ENCODE assay signal across 1 cellular context in the genomic region with DNA sequence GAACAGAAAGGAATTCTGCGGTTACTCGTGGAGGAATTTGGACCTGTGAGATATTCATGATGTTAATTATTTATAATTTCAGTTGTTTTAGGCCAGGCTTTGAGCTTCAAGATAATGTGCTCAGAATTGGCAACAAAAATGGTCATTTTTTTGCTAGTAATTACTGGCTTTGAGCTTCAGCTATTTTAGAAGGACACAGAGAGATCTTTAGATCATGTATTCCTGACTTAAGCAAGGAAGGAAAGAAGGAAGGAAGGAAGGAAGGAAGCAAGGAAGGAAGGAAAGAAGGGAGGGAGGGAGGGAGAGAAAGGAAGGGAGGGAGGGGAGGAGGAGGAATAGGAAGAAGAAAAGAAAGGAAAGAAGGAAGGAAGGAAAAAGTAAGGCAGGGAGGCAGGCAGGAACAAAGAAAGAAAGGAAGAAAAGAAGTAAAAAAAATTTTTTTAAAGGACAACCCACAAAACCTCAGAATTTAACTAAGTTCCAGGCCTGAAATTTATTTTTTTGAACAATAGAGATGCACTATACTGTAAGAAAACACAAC.
TF ChIP-seq lines count a peak whose summit lies in the region.

No MANE protein-coding gene starts in this region.

TF ChIP-seq in HepG2, 621 proteins besides CTCF, POLR2A, EP300 and RAD21 (continued from another document and continues in another):
- no peak; the same call in 1 of the 2 replicates for TF ChIP-seq ZFY (CRISPR knock-in tag; IDR thresholded peaks at IDR 0.05)
- no peak for TF ChIP-seq ZNF563 (CRISPR knock-in tag; IDR thresholded peaks at IDR 0.05)
- no peak for TF ChIP-seq PHF8 (CRISPR knock-in tag; IDR thresholded peaks at IDR 0.05)
- TF ChIP-seq, protein P1, sequence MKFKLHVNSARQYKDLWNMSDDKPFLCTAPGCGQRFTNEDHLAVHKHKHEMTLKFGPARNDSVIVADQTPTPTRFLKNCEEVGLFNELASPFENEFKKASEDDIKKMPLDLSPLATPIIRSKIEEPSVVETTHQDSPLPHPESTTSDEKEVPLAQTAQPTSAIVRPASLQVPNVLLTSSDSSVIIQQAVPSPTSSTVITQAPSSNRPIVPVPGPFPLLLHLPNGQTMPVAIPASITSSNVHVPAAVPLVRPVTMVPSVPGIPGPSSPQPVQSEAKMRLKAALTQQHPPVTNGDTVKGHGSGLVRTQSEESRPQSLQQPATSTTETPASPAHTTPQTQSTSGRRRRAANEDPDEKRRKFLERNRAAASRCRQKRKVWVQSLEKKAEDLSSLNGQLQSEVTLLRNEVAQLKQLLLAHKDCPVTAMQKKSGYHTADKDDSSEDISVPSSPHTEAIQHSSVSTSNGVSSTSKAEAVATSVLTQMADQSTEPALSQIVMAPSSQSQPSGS (CRISPR knock-in tag; IDR thresholded peaks at IDR 0.05) = 0 out of 2 replicates have a peak, but pooled peaks have one; percentile 34
- peak; percentile 8; the same call in 1 of the 2 replicates for TF ChIP-seq MIXL1 (CRISPR knock-in tag; IDR thresholded peaks at IDR 0.05)
- no peak for TF ChIP-seq ZBTB14 (CRISPR knock-in tag; IDR thresholded peaks at IDR 0.05)
- TF ChIP-seq ZNF773 (CRISPR knock-in tag; IDR thresholded peaks at IDR 0.05; ENCODE audit: borderline replicate concordance) = no peak
- TF ChIP-seq HNRNPK (IDR thresholded peaks at IDR 0.05; ENCODE audit: low read depth, low read length, poor library complexity, severe bottlenecking) = peak; percentile 45
- TF ChIP-seq ZNF644 (CRISPR knock-in tag; IDR thresholded peaks at IDR 0.05; ENCODE audit: low read depth) = no peak
- no peak for TF ChIP-seq ZNF883 (CRISPR knock-in tag; IDR thresholded peaks at IDR 0.05; ENCODE audit: not compliant biosample characterization)
- no peak for TF ChIP-seq TP53 (CRISPR knock-in tag; conservative IDR thresholded peaks at IDR 0.05)
- TF ChIP-seq NR2F2 (IDR thresholded peaks at IDR 0.05; ENCODE audit: borderline replicate concordance, low read depth) = 0 out of 2 replicates have a peak, but pooled peaks have one; percentile 55
- TF ChIP-seq ISX (CRISPR knock-in tag; conservative IDR thresholded peaks at IDR 0.05) = no peak
- TF ChIP-seq ZNF430 (CRISPR knock-in tag; IDR thresholded peaks at IDR 0.05) = no peak
- TF ChIP-seq GATA4 (IDR thresholded peaks at IDR 0.05; ENCODE audit: borderline replicate concordance, low read depth) = 0 out of 2 replicates have a peak, but pooled peaks have one; percentile 35
- no peak for TF ChIP-seq IKZF4 (CRISPR knock-in tag; IDR thresholded peaks at IDR 0.05; ENCODE audit: borderline replicate concordance, low read depth, not compliant biosample characterization)
- no peak for TF ChIP-seq ZNF749 (CRISPR knock-in tag; IDR thresholded peaks at IDR 0.05; ENCODE audit: borderline replicate concordance)
- peak; percentile 78; the same call in 1 of the 2 replicates for TF ChIP-seq ZNF512 (CRISPR knock-in tag; IDR thresholded peaks at IDR 0.05)
- TF ChIP-seq ZNF513 (CRISPR knock-in tag; conservative IDR thresholded peaks at IDR 0.05) = no peak
- TF ChIP-seq ZNF337 (CRISPR knock-in tag; IDR thresholded peaks at IDR 0.05; ENCODE audit: borderline replicate concordance, low read depth) = no peak
- TF ChIP-seq, protein P2, sequence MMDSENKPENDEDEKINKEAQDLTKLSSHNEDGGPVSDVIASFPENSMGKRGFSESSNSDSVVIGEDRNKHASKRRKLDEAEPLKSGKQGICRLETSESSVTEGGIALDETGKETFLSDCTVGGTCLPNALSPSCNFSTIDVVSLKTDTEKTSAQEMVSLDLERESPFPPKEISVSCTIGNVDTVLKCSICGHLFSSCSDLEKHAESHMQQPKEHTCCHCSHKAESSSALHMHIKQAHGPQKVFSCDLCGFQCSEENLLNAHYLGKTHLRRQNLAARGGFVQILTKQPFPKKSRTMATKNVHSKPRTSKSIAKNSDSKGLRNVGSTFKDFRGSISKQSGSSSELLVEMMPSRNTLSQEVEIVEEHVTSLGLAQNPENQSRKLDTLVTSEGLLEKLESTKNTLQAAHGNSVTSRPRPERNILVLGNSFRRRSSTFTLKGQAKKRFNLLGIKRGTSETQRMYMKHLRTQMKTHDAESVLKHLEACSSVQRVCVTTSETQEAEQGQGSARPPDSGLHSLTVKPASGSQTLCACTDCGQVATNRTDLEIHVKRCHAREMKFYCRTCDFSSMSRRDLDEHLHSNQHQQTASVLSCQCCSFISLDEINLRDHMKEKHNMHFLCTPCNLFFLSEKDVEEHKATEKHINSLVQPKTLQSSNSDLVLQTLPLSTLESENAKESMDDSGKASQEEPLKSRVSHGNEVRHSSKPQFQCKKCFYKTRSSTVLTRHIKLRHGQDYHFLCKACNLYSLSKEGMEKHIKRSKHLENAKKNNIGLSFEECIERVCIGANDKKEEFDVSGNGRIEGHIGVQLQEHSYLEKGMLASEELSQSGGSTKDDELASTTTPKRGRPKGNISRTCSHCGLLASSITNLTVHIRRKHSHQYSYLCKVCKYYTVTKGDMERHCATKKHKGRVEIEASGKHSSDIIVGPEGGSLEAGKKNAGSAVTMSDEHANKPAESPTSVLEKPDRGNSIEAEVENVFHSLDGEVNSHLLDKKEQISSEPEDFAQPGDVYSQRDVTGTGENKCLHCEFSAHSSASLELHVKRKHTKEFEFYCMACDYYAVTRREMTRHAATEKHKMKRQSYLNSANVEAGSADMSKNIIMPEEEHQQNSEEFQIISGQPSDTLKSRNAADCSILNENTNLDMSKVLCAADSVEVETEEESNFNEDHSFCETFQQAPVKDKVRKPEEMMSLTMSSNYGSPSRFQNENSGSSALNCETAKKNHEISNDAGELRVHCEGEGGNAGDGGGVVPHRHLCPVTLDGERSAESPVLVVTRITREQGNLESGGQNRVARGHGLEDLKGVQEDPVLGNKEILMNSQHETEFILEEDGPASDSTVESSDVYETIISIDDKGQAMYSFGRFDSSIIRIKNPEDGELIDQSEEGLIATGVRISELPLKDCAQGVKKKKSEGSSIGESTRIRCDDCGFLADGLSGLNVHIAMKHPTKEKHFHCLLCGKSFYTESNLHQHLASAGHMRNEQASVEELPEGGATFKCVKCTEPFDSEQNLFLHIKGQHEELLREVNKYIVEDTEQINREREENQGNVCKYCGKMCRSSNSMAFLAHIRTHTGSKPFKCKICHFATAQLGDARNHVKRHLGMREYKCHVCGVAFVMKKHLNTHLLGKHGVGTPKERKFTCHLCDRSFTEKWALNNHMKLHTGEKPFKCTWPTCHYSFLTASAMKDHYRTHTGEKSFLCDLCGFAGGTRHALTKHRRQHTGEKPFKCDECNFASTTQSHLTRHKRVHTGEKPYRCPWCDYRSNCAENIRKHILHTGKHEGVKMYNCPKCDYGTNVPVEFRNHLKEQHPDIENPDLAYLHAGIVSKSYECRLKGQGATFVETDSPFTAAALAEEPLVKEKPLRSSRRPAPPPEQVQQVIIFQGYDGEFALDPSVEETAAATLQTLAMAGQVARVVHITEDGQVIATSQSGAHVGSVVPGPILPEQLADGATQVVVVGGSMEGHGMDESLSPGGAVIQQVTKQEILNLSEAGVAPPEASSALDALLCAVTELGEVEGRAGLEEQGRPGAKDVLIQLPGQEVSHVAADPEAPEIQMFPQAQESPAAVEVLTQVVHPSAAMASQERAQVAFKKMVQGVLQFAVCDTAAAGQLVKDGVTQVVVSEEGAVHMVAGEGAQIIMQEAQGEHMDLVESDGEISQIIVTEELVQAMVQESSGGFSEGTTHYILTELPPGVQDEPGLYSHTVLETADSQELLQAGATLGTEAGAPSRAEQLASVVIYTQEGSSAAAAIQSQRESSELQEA (CRISPR knock-in tag; IDR thresholded peaks at IDR 0.05; ENCODE audit: not compliant biosample characterization) = no peak
- TF ChIP-seq ZNF766 (CRISPR knock-in tag; IDR thresholded peaks at IDR 0.05; ENCODE audit: borderline replicate concordance) = no peak
- TF ChIP-seq ATM (IDR thresholded peaks at IDR 0.05; ENCODE audit: borderline replicate concordance) = no peak
- TF ChIP-seq HNF4A (CRISPR knock-in tag; IDR thresholded peaks at IDR 0.05) = peak; percentile 78; the same call in 1 of the 2 replicates
- no peak for TF ChIP-seq CAMTA2 (CRISPR knock-in tag; IDR thresholded peaks at IDR 0.05; ENCODE audit: borderline replicate concordance)
- TF ChIP-seq ZFYVE20 (CRISPR knock-in tag; IDR thresholded peaks at IDR 0.05; ENCODE audit: borderline replicate concordance, low read depth) = no peak
- no peak for TF ChIP-seq FOXK2 (IDR thresholded peaks at IDR 0.05)
- TF ChIP-seq, protein P3, sequence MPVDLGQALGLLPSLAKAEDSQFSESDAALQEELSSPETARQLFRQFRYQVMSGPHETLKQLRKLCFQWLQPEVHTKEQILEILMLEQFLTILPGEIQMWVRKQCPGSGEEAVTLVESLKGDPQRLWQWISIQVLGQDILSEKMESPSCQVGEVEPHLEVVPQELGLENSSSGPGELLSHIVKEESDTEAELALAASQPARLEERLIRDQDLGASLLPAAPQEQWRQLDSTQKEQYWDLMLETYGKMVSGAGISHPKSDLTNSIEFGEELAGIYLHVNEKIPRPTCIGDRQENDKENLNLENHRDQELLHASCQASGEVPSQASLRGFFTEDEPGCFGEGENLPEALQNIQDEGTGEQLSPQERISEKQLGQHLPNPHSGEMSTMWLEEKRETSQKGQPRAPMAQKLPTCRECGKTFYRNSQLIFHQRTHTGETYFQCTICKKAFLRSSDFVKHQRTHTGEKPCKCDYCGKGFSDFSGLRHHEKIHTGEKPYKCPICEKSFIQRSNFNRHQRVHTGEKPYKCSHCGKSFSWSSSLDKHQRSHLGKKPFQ (CRISPR knock-in tag; IDR thresholded peaks at IDR 0.05; ENCODE audit: insufficient replicate concordance) = no peak
- no peak for TF ChIP-seq ZNF383 (CRISPR knock-in tag; IDR thresholded peaks at IDR 0.05; ENCODE audit: borderline replicate concordance)
- no peak for TF ChIP-seq ZNF101 (CRISPR knock-in tag; IDR thresholded peaks at IDR 0.05; ENCODE audit: borderline replicate concordance, low read depth)
- TF ChIP-seq CREB3 (CRISPR knock-in tag; IDR thresholded peaks at IDR 0.05) = no peak
- no peak for TF ChIP-seq NFIB (CRISPR knock-in tag; IDR thresholded peaks at IDR 0.05; ENCODE audit: borderline replicate concordance)
- TF ChIP-seq TRIM24 (CRISPR knock-in tag; IDR thresholded peaks at IDR 0.05) = no peak
- TF ChIP-seq, protein P4, sequence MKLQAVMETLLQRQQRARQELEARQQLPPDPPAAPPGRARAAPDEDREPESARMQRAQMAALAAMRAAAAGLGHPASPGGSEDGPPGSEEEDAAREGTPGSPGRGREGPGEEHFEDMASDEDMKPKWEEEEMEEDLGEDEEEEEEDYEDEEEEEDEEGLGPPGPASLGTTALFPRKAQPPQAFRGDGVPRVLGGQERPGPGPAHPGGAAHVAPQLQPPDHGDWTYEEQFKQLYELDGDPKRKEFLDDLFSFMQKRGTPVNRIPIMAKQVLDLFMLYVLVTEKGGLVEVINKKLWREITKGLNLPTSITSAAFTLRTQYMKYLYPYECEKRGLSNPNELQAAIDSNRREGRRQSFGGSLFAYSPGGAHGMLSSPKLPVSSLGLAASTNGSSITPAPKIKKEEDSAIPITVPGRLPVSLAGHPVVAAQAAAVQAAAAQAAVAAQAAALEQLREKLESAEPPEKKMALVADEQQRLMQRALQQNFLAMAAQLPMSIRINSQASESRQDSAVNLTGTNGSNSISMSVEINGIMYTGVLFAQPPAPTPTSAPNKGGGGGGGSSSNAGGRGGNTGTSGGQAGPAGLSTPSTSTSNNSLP (IDR thresholded peaks at IDR 0.05; ENCODE audit: low read depth, low read length) = no peak
- no peak for TF ChIP-seq ZNF784 (CRISPR knock-in tag; IDR thresholded peaks at IDR 0.05; ENCODE audit: borderline replicate concordance)
- TF ChIP-seq KDM6A (CRISPR knock-in tag; IDR thresholded peaks at IDR 0.05; ENCODE audit: low read depth) = peak; percentile 54; the same call in 1 of the 2 replicates
- no peak for TF ChIP-seq ESRRA (CRISPR knock-in tag; IDR thresholded peaks at IDR 0.05; ENCODE audit: low read depth)
- peak; percentile 90 for TF ChIP-seq ASH2L (IDR thresholded peaks at IDR 0.05; ENCODE audit: insufficient read length, low read depth, low read length)
- TF ChIP-seq CHD4 (IDR thresholded peaks at IDR 0.05; ENCODE audit: borderline replicate concordance, low read length) = 0 out of 2 replicates have a peak, but pooled peaks have one; percentile 2
- no peak for TF ChIP-seq ZNF547 (CRISPR knock-in tag; IDR thresholded peaks at IDR 0.05)
